In genomic region chr12:16095531-16096110, GRCh38 we compare ENCODE assay signal across 27 cellular contexts.
"Had no signal": no experiment of that assay in that cellular context is flagged by ENCODE, and none has a peak within 500 bp of the region (broad histone marks: within the 10 kb centered on the region; RNA-seq: fewer than 3 reads in every experiment).

No MANE protein-coding gene starts in this region.

- ATAC-seq: activated CD4-positive, CD25-positive, alpha-beta regulatory T cell treated with anti-CD3 and anti-CD28 coated beads, Interleukin-2, amount 50 U/mL, for 24 hours; activated CD8-positive, alpha-beta T cell treated with anti-CD3 and anti-CD28 coated beads for 36 hours; activated T-cell treated with anti-CD3 and anti-CD28 coated beads, Interleukin-2, amount 50 U/mL, for 72 hours; T-cell had no signal

- H3K36me3 ChIP-seq: adrenal gland, breast epithelium, MG63, Peyer's patch, SJCRH30 had no signal

- H3K27me3 ChIP-seq: adrenal gland, breast epithelium, MG63, Peyer's patch, SJCRH30 had no signal

- H3K9ac ChIP-seq: KMS-11 had no signal

- H3K9me3 ChIP-seq: adrenal gland, breast epithelium, MG63, Peyer's patch, SJCRH30 had no signal

- DNase-seq: activated CD4-positive, alpha-beta T cell treated with anti-CD3 and anti-CD28 coated beads for 4 hours; activated CD8-positive, alpha-beta memory T cell treated with anti-CD3 and anti-CD28 coated beads, Interleukin-2, amount 50 U/mL, for 4 hours; activated CD8-positive, alpha-beta T cell treated with anti-CD3 and anti-CD28 coated beads for 36 hours; activated naive CD4-positive, alpha-beta T cell treated with anti-CD3 and anti-CD28 coated beads, Interleukin-2, amount 50 U/mL, for 16 hours; activated naive CD8-positive, alpha-beta T cell treated with anti-CD3 and anti-CD28 coated beads, Interleukin-2, amount 10 ng/mL, durations not matched to agents 7 days and 5 days; activated T-cell treated with anti-CD3 and anti-CD28 coated beads, Interleukin-2, amount 50 U/mL, for 72 hours; adrenal gland; anterior cingulate cortex; central memory CD4-positive, alpha-beta T cell; MG63; MV-4-11; NCI-H1105; NCI-H1436; NCI-H1694 treated with DMSO at 0.1 percent for 48 hours; NCI-H2029 treated with DMSO at 0.1 percent for 48 hours; NCI-H510A treated with DMSO at 0.1 percent for 48 hours; NCI-H69; Peyer's patch; Right ventricle myocardium superior; SJCRH30; T-cell; T-helper 2 cell; T1000 had no signal

- H3K4me3 ChIP-seq: adrenal gland, breast epithelium, MG63, Peyer's patch, SJCRH30 had no signal

- H3K4me1 ChIP-seq: adrenal gland, breast epithelium, Peyer's patch, SJCRH30 had no signal

- H3K4me2 ChIP-seq: KMS-11 had no signal

- H3K27ac ChIP-seq: adrenal gland, breast epithelium, KMS-11, Peyer's patch, RWPE1, SJCRH30 had no signal
